In the genomic region with DNA sequence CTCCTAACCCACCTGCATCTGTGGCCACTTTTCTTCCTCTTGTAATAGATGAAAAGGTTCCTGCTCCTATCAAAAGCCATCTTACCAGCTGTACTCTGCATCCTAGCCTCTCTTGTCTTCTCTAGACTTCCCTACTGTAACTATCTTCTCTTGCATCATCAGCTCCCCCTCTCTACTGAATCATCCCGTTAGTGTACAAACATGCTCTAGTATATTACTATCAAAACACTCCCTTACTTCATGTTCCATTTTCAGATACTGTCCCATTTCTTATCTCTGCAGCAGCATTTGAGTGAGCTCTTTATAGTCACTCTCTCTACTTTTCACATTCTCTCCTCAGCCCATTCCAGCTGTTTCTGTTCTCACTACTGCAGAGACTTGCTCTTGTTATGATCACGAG, we compare ENCODE assay signal across 12 cellular contexts. TPM values are rescaled to one million over a fixed set of nuclear protein-coding genes. Genes with fewer than 3 reads are reported as not detected.
DNase-seq lines count a peak whose midpoint lies in the region; ATAC-seq, FAIRE-seq and TF ChIP-seq lines count a peak whose summit lies in the region.
"Had no signal": no experiment of that assay in that cellular context is flagged by ENCODE, and none has a peak within 500 bp of the region (broad histone marks: within the 10 kb centered on the region; RNA-seq: fewer than 3 reads in every experiment).

No MANE protein-coding gene starts in this region.

- DNase-seq in AG08395 (ENCODE audit: low spot score): peak; percentile 22
- DNase-seq in GM12891 (ENCODE audit: insufficient read length, low spot score): no peak
- DNase-seq in WTC11 (ENCODE audit: low spot score): no peak
- DNase-seq in foreskin fibroblast: peak; percentile 53 to 80
- no peak for DNase-seq in NCI-H748 (lab: John Stamatoyannopoulos, UW; ENCODE audit: unreplicated experiment)
- DNase-seq in testis: no peak
- DNase-seq in OCI-M2 (lab: John Stamatoyannopoulos, UW; ENCODE audit: unreplicated experiment): no peak
- DNase-seq: midbrain, tibial artery had no signal

- POLR2A ChIA-PET in WTC11 (lab: Charles Lee): no interaction called here

- no peaks in the 10 kb centered on the region for H3K27me3 ChIP-seq in testis
- H3K27me3 ChIP-seq: tibial artery had no signal

- intact Hi-C loops in testis (cut with DNase I; ENCODE audit: low total_unique reads): no loop called here

- H3K27ac ChIP-seq in testis: no peak overlapping the region
- H3K27ac ChIP-seq: tibial artery had no signal

- FAIRE-seq in GM12891 (lab: Jason Lieb, UNC): no peak
- FAIRE-seq: endothelial cell of umbilical vein had no signal

- no peak overlapping the region for H3K27ac Mint-ChIP-seq in WTC11

- H3K4me1 ChIP-seq in testis: peaks cover 25% of the 10 kb centered on the region

- no peaks in the 10 kb centered on the region for H3K9me3 ChIP-seq in testis
- H3K9me3 ChIP-seq: tibial artery had no signal

- peaks cover 24% of the 10 kb centered on the region for H3K4me1 Mint-ChIP-seq in WTC11

- ATAC-seq in WTC11 (no peak), GM18511 (IDR thresholded peaks at IDR 0.05; ENCODE audit: unreplicated experiment) (no peak)

- TF ChIP-seq POLR2A in GM12891 (IDR thresholded peaks at IDR 0.05; ENCODE audit: low read depth, low read length) (0 out of 2 replicates have a peak, but pooled peaks have one; percentile 15), testis (IDR thresholded peaks at IDR 0.05) (no peak)

- CTCF ChIA-PET in WTC11 (lab: Charles Lee): interaction anchor here (0.9 kb wide), 1 partner anchor 208 kb away, joined by 4 read pairs; a partner anchor contains a TSS

- WGBS in testis, 2 donors: 47 to 64% methylated on average over 2 of the region's 2 CpGs

- TF ChIP-seq CTCF in WTC11 (IDR thresholded peaks at IDR 0.05): no peak
- TF ChIP-seq CTCF in foreskin fibroblast (IDR thresholded peaks at IDR 0.05; ENCODE audit: low read depth, low read length): no peak
- no peak for TF ChIP-seq CTCF in testis (IDR thresholded peaks at IDR 0.05)

- H3K4me3 Mint-ChIP-seq in WTC11: no peak overlapping the region

- H3K36me3 Mint-ChIP-seq in WTC11: peaks cover 38% of the 10 kb centered on the region

- H3K27me3 Mint-ChIP-seq in WTC11 (ENCODE audit: low read depth): no peaks in the 10 kb centered on the region

- H3K4me3 ChIP-seq in foreskin fibroblast (ENCODE audit: low read depth in 1 of 2, low read length in 2 of 2) (no peak overlapping the region), testis (no peak overlapping the region)
- H3K4me3 ChIP-seq: tibial artery had no signal

- no peaks in the 10 kb centered on the region for H3K36me3 ChIP-seq in testis (ENCODE audit: low read depth, missing control alignments)

- H3K9me3 Mint-ChIP-seq in WTC11: no peaks in the 10 kb centered on the region

TF ChIP-seq in GM12891, 5 proteins besides CTCF, POLR2A, EP300 and RAD21:
- no peak for TF ChIP-seq TAF1 (IDR thresholded peaks at IDR 0.05; ENCODE audit: low read depth, low read length)

TF ChIP-seq in WTC11, 78 proteins besides CTCF, POLR2A, EP300 and RAD21:
- peak; percentile 41; the same call in 1 of the 2 replicates for TF ChIP-seq GABPB1 (CRISPR knock-in tag; IDR thresholded peaks at IDR 0.05)
- TF ChIP-seq, protein P1, sequence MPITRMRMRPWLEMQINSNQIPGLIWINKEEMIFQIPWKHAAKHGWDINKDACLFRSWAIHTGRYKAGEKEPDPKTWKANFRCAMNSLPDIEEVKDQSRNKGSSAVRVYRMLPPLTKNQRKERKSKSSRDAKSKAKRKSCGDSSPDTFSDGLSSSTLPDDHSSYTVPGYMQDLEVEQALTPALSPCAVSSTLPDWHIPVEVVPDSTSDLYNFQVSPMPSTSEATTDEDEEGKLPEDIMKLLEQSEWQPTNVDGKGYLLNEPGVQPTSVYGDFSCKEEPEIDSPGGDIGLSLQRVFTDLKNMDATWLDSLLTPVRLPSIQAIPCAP (CRISPR knock-in tag; IDR thresholded peaks at IDR 0.05): no peak

RNA-seq across cellular contexts. Expression of a gene that starts 2.8 kb away (rescaled TPM):
- 49.6 TPM for polyA plus RNA-seq in GM12891 (2012; ENCODE audit: low read depth, missing spikeins)
- total RNA-seq in WTC11 (2021) (34.5 to 37.8 TPM (median 34.6 TPM) in 3 replicates), testis (10 to 100 TPM; 43.1 to 51.3 TPM)
- polyA plus RNA-seq in testis (ENCODE audit: insufficient read depth, low read depth, low replicate concordance): 49.0 TPM

RNA-seq across cellular contexts. Expression of a gene that starts 7.0 kb away (rescaled TPM):
- polyA plus RNA-seq in GM12891 (2012; ENCODE audit: low read depth, missing spikeins): 10.9 TPM
- total RNA-seq in WTC11 (2021): 8.4 to 9.8 TPM (median 8.8 TPM) in 3 replicates
- 10 to 100 TPM; 11.7 to 14.0 TPM for total RNA-seq in testis
- 47.3 TPM for polyA plus RNA-seq in testis (ENCODE audit: insufficient read depth, low read depth, low replicate concordance)
- total RNA-seq: Daoy had no signal

RNA-seq across cellular contexts. Expression of a gene that starts 9.9 kb away (rescaled TPM):
- polyA plus RNA-seq in GM12891 (2012; ENCODE audit: low read depth, missing spikeins): 16.6 TPM
- total RNA-seq in WTC11 (2021): 23.7 to 25.9 TPM (median 25.2 TPM) in 3 replicates
- 100 to 1,000 TPM; 122 to 129 TPM for total RNA-seq in testis
- polyA plus RNA-seq in testis (ENCODE audit: insufficient read depth, low read depth, low replicate concordance): 73.1 TPM

RNA-seq across cellular contexts. Expression of a gene that starts 10.2 kb away (rescaled TPM):
- 102 TPM for polyA plus RNA-seq in GM12891 (2012; ENCODE audit: low read depth, missing spikeins)
- total RNA-seq in WTC11 (2021) (74.7 to 75.7 TPM (median 74.8 TPM) in 3 replicates), testis (100 to 1,000 TPM in 1 of 2 donors, 10 to 100 TPM in 1; 84.3 to 105 TPM)
- polyA plus RNA-seq in testis (ENCODE audit: insufficient read depth, low read depth, low replicate concordance): 97.0 TPM

Comparison
In these comparisons a context has a peak if more than half of its experiments do, and no peak if none do; other contexts are left out.
1. DNase-seq: peak in AG08395 (single experiment) and foreskin fibroblast (2 of 2); none in GM12891 (single experiment), WTC11 (single experiment), NCI-H748 (single experiment), testis (single experiment) and OCI-M2 (single experiment).